In genomic region chr4:119212251-119212963, GRCh38 we compare ENCODE assay signal across 8 cellular contexts. TPM values are rescaled to one million over a fixed set of nuclear protein-coding genes. Genes with fewer than 3 reads are reported as not detected.
A peak's percentile ranks its signal among the peaks of the same experiment; 100 is the strongest.
DNase-seq lines count a peak whose midpoint lies in the region; ATAC-seq and TF ChIP-seq lines count a peak whose summit lies in the region.

Gene USP53 (plus strand): TSS chr4:119212713. CDS start chr4:119239760, 27,047 bp downstream.

- H3K27ac ChIP-seq in VCaP (peak within 1 kb of the TSS; percentile 89), gastrocnemius medialis (peak within 1 kb of the TSS; percentile 95 to 99 (median 98))

- H3K4me1 ChIP-seq in gastrocnemius medialis: peaks cover 28% of the 10 kb centered on the region in 2 donors

- H3K36me3 ChIP-seq in gastrocnemius medialis: peaks cover 0 to 6% of the 10 kb centered on the region in 2 donors

- in situ Hi-C loops in T47D (cut with HindIII; ENCODE audit: low pct_unique_long_range_greater_than_20kb, low sequenced_read_pairs): no loop called here
- in situ Hi-C loops in gastrocnemius medialis (cut with MboI; ENCODE audit: low sequenced_read_pairs in 4 of 4): loop anchor here (5.0 to 25.0 kb wide), 5 partner anchors 168 to 230 kb away; no protein-coding TSS in a partner anchor

- TF ChIP-seq CTCF in VCaP (conservative IDR thresholded peaks at IDR 0.05) (no peak), gastrocnemius medialis (IDR thresholded peaks at IDR 0.05 in 4 of 5, conservative IDR thresholded peaks at IDR 0.05 in 1 of 5) (peak in 2 of 5 experiments; percentile 18 to 51)

- intact Hi-C loops in gastrocnemius medialis (cut with DNase I; ENCODE audit: low total_unique reads): loop anchor here (1.0 to 10.0 kb wide), 6 partner anchors 87 to 468 kb away; no protein-coding TSS in a partner anchor

- ATAC-seq in GM18867 (IDR thresholded peaks at IDR 0.05; ENCODE audit: unreplicated experiment) (peak; percentile 95), HG03103 (IDR thresholded peaks at IDR 0.05; ENCODE audit: low read depth, unreplicated experiment) (peak; percentile 88), gastrocnemius medialis (peak; percentile 85 to 88)

- H3K27me3 ChIP-seq in gastrocnemius medialis: no peaks in the 10 kb centered on the region

- peak; percentile 97 to 99 for TF ChIP-seq POLR2A in gastrocnemius medialis (IDR thresholded peaks at IDR 0.05)

- H3K9me3 ChIP-seq in gastrocnemius medialis: no peaks in the 10 kb centered on the region

- H3K4me3 ChIP-seq in iPS-11a (ENCODE audit: low read depth, low read length) (peak within 1 kb of the TSS; percentile 94), gastrocnemius medialis (peak within 1 kb of the TSS; percentile 79 to 96 (median 88))

- DNase-seq in 8988T: peak; percentile 67
- DNase-seq in NCI-H2196 (lab: John Stamatoyannopoulos, UW; ENCODE audit: unreplicated experiment): peak; percentile 83
- peak; percentile 89 to 98 for DNase-seq in T47D (ENCODE audit: low read depth in 1 of 2, low spot score in 1 of 2)
- peak; percentile 99 for DNase-seq in gastrocnemius medialis

RNA-seq across cellular contexts. Expression of gene USP53, which starts in this region (rescaled TPM):
- total RNA-seq in gastrocnemius medialis: 100 to 1,000 TPM in 1 of 4 donors, 10 to 100 TPM in 3; 56.9 to 190 (median 98.5) TPM

Comparison
In these comparisons a context has a peak if more than half of its experiments do, and no peak if none do; other contexts are left out.
1. Peak in every context shown above with its lines: DNase-seq, ATAC-seq, H3K4me3 ChIP-seq and H3K27ac ChIP-seq.